In genomic region chr2:124316875-124317605, GRCh38 we compare ENCODE assay signal across 19 cellular contexts.
"Had no signal": no experiment of that assay in that cellular context is flagged by ENCODE, and none has a peak within 500 bp of the region (broad histone marks: within the 10 kb centered on the region; RNA-seq: fewer than 3 reads in every experiment).

No MANE protein-coding gene starts in this region.

- H3K27me3 Mint-ChIP-seq: activated B cell treated with CpG ODN at 0.5 μM for 24 hours; activated CD4-positive, alpha-beta T cell treated with anti-CD3 and anti-CD28 coated beads, Interleukin-2, amount 10 ng/mL, durations not matched to agents 24 days and 14 days; activated T-helper 17 cell treated with anti-CD3 and anti-CD28 coated beads, Interleukin-2, amount 50 U/mL, for 72 hours; central memory CD8-positive, alpha-beta T cell; dendritic cell treated with granulocyte-macrophage colony-stimulating factor and Interleukin-4, amounts not matched to agents 40 ng/mL and 50 ng/mL, for 4 days; effector memory CD8-positive, alpha-beta T cell; naive B cell had no signal

- H3K4me3 ChIP-seq: adrenal gland, lung, right atrium auricular region had no signal

- DNase-seq: activated B cell treated with CpG ODN at 0.5 μM for 24 hours; activated CD4-positive, alpha-beta T cell treated with anti-CD3 and anti-CD28 coated beads, Interleukin-2, amount 10 ng/mL, durations not matched to agents 24 days and 14 days; activated CD8-positive, alpha-beta memory T cell treated with anti-CD3 and anti-CD28 coated beads for 24 hours; activated naive CD4-positive, alpha-beta T cell treated with anti-CD3 and anti-CD28 coated beads for 36 hours; adrenal gland; effector memory CD8-positive, alpha-beta T cell; foreskin keratinocyte; left cardiac atrium; midbrain; naive B cell; small intestine had no signal

- H3K27ac ChIP-seq: adrenal gland, foreskin keratinocyte, neutrophil, right atrium auricular region had no signal

- H3K36me3 Mint-ChIP-seq: naive B cell had no signal

- H3K4me3 Mint-ChIP-seq: activated B cell treated with CpG ODN at 0.5 μM for 24 hours; activated CD4-positive, alpha-beta T cell treated with anti-CD3 and anti-CD28 coated beads, Interleukin-2, amount 10 ng/mL, durations not matched to agents 24 days and 14 days; activated naive CD4-positive, alpha-beta T cell treated with anti-CD3 and anti-CD28 coated beads for 36 hours; activated T-helper 17 cell treated with anti-CD3 and anti-CD28 coated beads, Interleukin-2, amount 50 U/mL, for 72 hours; central memory CD8-positive, alpha-beta T cell; dendritic cell treated with granulocyte-macrophage colony-stimulating factor and Interleukin-4, amounts not matched to agents 40 ng/mL and 50 ng/mL, for 4 days; effector memory CD8-positive, alpha-beta T cell; naive B cell had no signal

- H3K9me3 Mint-ChIP-seq: activated CD4-positive, alpha-beta T cell treated with anti-CD3 and anti-CD28 coated beads, Interleukin-2, amount 10 ng/mL, durations not matched to agents 24 days and 14 days; activated naive CD4-positive, alpha-beta T cell treated with anti-CD3 and anti-CD28 coated beads for 36 hours had no signal

- H3K27ac Mint-ChIP-seq: activated B cell treated with CpG ODN at 0.5 μM for 24 hours; activated CD4-positive, alpha-beta T cell treated with anti-CD3 and anti-CD28 coated beads, Interleukin-2, amount 10 ng/mL, durations not matched to agents 24 days and 14 days; activated naive CD4-positive, alpha-beta T cell treated with anti-CD3 and anti-CD28 coated beads for 36 hours; activated T-helper 17 cell treated with anti-CD3 and anti-CD28 coated beads, Interleukin-2, amount 50 U/mL, for 72 hours; dendritic cell treated with granulocyte-macrophage colony-stimulating factor and Interleukin-4, amounts not matched to agents 40 ng/mL and 50 ng/mL, for 4 days; effector memory CD8-positive, alpha-beta T cell; naive B cell had no signal

- H3K4me1 ChIP-seq: adrenal gland, foreskin keratinocyte, right atrium auricular region had no signal

- ATAC-seq: activated T-helper 17 cell treated with anti-CD3 and anti-CD28 coated beads, Interleukin-2, amount 50 U/mL, for 72 hours; effector memory CD8-positive, alpha-beta T cell; foreskin keratinocyte; left cardiac atrium had no signal

- H3K9me3 ChIP-seq: adrenal gland, neutrophil, right atrium auricular region had no signal

- H3K36me3 ChIP-seq: adrenal gland, neutrophil, right atrium auricular region had no signal

- H3K4me1 Mint-ChIP-seq: activated B cell treated with CpG ODN at 0.5 μM for 24 hours; activated CD4-positive, alpha-beta T cell treated with anti-CD3 and anti-CD28 coated beads, Interleukin-2, amount 10 ng/mL, durations not matched to agents 24 days and 14 days; activated T-helper 17 cell treated with anti-CD3 and anti-CD28 coated beads, Interleukin-2, amount 50 U/mL, for 72 hours; central memory CD8-positive, alpha-beta T cell; naive B cell had no signal

- H3K27me3 ChIP-seq: adrenal gland, foreskin keratinocyte, neutrophil, right atrium auricular region had no signal

- FAIRE-seq: small intestine, TTC549, urothelium cell line had no signal
